Comparison of ENCODE assay signal across 22 cellular contexts in genomic region chr5:4212071-4212739, GRCh38.
"Had no signal": no experiment of that assay in that cellular context is flagged by ENCODE, and none has a peak within 500 bp of the region (broad histone marks: within the 10 kb centered on the region; RNA-seq: fewer than 3 reads in every experiment).

No MANE protein-coding gene starts in this region.

- H3K9me3 ChIP-seq: colonic mucosa, heart left ventricle, mucosa of descending colon, prostate gland, suprapubic skin, thyroid gland, upper lobe of left lung, uterus had no signal

- H3K4me3 Mint-ChIP-seq: natural killer cell; stimulated activated effector memory CD8-positive, alpha-beta T cell treated with anti-CD3 and anti-CD28 coated beads, Interleukin-12 subunit alpha, Interleukin-12 subunit beta, amount 100 ng/mL, for 72 hours had no signal

- H3K36me3 Mint-ChIP-seq: natural killer cell; stimulated activated effector memory CD8-positive, alpha-beta T cell treated with anti-CD3 and anti-CD28 coated beads, Interleukin-12 subunit alpha, Interleukin-12 subunit beta, amount 100 ng/mL, for 72 hours had no signal

- DNase-seq: colonic mucosa; dermis blood vessel endothelial cell; effector CD4-positive, alpha-beta T cell; heart left ventricle; hippocampal formation; islet precursor cell; mammary epithelial cell; mucosa of descending colon; natural killer cell; stimulated activated CD4-positive, alpha-beta T cell treated with anti-CD3 and anti-CD28 coated beads, Interleukin-12 subunit alpha, Interleukin-12 subunit beta, amount 100 ng/mL, for 4 hours; stimulated activated CD8-positive, alpha-beta memory T cell treated with anti-CD3 and anti-CD28 coated beads, Interleukin-4, amount 100 ng/mL, for 48 hours; stimulated activated naive CD8-positive, alpha-beta T cell treated with anti-CD3 and anti-CD28 coated beads, Interleukin-15, Interleukin-2, amounts not matched to agents 100 U/mL and 50 U/mL, for 24 hours; thyroid gland; upper lobe of left lung; uterus had no signal

- H3K4me1 ChIP-seq: colonic mucosa, heart left ventricle, parathyroid adenoma, prostate gland, suprapubic skin, thyroid gland, upper lobe of left lung, uterus had no signal

- H3K27me3 ChIP-seq: colonic mucosa, suprapubic skin, thyroid gland, upper lobe of left lung, uterus had no signal

- H3K27ac ChIP-seq: colonic mucosa, heart left ventricle, parathyroid adenoma, prostate gland, skin epidermis, suprapubic skin, thyroid gland, upper lobe of left lung, uterus had no signal

- ATAC-seq: heart left ventricle; left lobe of liver; mucosa of descending colon; natural killer cell; sciatic nerve; stimulated activated effector memory CD8-positive, alpha-beta T cell treated with anti-CD3 and anti-CD28 coated beads, Interleukin-12 subunit alpha, Interleukin-12 subunit beta, amount 100 ng/mL, for 72 hours; stimulated activated naive CD8-positive, alpha-beta T cell treated with anti-CD3 and anti-CD28 coated beads, Interleukin-15, Interleukin-2, amounts not matched to agents 100 U/mL and 50 U/mL, for 24 hours had no signal

- H3K9ac ChIP-seq: parathyroid adenoma had no signal

- H3K36me3 ChIP-seq: colonic mucosa, heart left ventricle, prostate gland, suprapubic skin, thyroid gland, upper lobe of left lung, uterus had no signal

- H3K4me1 Mint-ChIP-seq: natural killer cell; stimulated activated effector memory CD8-positive, alpha-beta T cell treated with anti-CD3 and anti-CD28 coated beads, Interleukin-12 subunit alpha, Interleukin-12 subunit beta, amount 100 ng/mL, for 72 hours had no signal

- H3K27ac Mint-ChIP-seq: natural killer cell; stimulated activated effector memory CD8-positive, alpha-beta T cell treated with anti-CD3 and anti-CD28 coated beads, Interleukin-12 subunit alpha, Interleukin-12 subunit beta, amount 100 ng/mL, for 72 hours had no signal

- H3K4me3 ChIP-seq: colonic mucosa, heart left ventricle, mucosa of descending colon, prostate gland, skin epidermis, suprapubic skin, thyroid gland, upper lobe of left lung, uterus had no signal
